In genomic region chr16:56477096-56477878, GRCh38 we compare ENCODE assay signal across 1 cellular context.
TF ChIP-seq lines count a peak whose summit lies in the region.

No MANE protein-coding gene starts in this region.

TF ChIP-seq in WTC11, 78 proteins besides CTCF, POLR2A, EP300 and RAD21:
- TF ChIP-seq ZBTB21 (CRISPR knock-in tag; IDR thresholded peaks at IDR 0.05; ENCODE audit: borderline replicate concordance) (no peak), MXD4 (CRISPR knock-in tag; IDR thresholded peaks at IDR 0.05; ENCODE audit: borderline replicate concordance) (no peak), ZNF532 (CRISPR knock-in tag; IDR thresholded peaks at IDR 0.05; ENCODE audit: borderline replicate concordance) (no peak), PREB (CRISPR knock-in tag; IDR thresholded peaks at IDR 0.05; ENCODE audit: borderline replicate concordance) (no peak)
